Comparison of ENCODE assay signal across 28 cellular contexts in the genomic region with DNA sequence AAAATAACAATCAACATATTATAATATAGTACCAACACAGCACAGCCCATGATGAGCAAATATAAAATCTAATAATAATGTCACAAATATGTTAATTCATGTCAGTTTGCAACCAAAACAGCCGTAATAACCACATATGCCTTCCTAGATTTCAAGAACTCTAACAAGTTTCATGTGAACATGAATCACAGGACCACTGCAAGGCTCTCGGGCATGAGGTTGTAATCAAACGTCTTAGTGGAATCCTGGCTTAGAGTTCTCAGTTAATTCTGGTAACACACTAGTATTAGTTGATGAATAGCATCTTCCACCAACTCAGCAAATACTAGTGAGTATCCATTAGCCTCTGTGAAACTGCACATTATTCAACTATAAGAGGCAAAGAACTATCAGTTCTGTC.
"Had no signal": no experiment of that assay in that cellular context is flagged by ENCODE, and none has a peak within 500 bp of the region (broad histone marks: within the 10 kb centered on the region; RNA-seq: fewer than 3 reads in every experiment).

No MANE protein-coding gene starts in this region.

- H3K4me3 ChIP-seq: body of pancreas, esophagus muscularis mucosa, gastroesophageal sphincter, heart right ventricle had no signal

- DNase-seq: activated CD4-positive, alpha-beta memory T cell treated with anti-CD3 and anti-CD28 coated beads, Interleukin-2, amount 10 ng/mL, durations not matched to agents 7 days and 5 days; activated CD4-positive, alpha-beta T cell treated with anti-CD3 and anti-CD28 coated beads for 36 hours; activated CD4-positive, alpha-beta T cell treated with anti-CD3 and anti-CD28 coated beads, Interleukin-2, amount 10 ng/mL, durations not matched to agents 24 days and 14 days; activated CD4-positive, CD25-positive, alpha-beta regulatory T cell; activated CD4-positive, CD25-positive, alpha-beta regulatory T cell treated with anti-CD3 and anti-CD28 coated beads, Interleukin-2, amount 50 U/mL, for 72 hours; activated CD8-positive, alpha-beta memory T cell treated with anti-CD3 and anti-CD28 coated beads for 24 hours; activated effector memory CD4-positive, alpha-beta T cell treated with Interleukin-2 at 50 U/mL for 16 hours; activated gamma-delta T cell treated with Interleukin-2 at 50 U/mL for 16 hours; activated naive CD4-positive, alpha-beta T cell treated with anti-CD3 and anti-CD28 coated beads, Interleukin-2, amount 50 U/mL, for 16 hours; activated naive CD4-positive, alpha-beta T cell treated with Interleukin-2 at 50 U/mL for 16 hours; activated T-cell treated with anti-CD3 and anti-CD28 coated beads, Interleukin-2, amount 50 U/mL, for 4 hours; amniotic stem cell; anterior cingulate cortex; body of pancreas; caudate nucleus; cortex of kidney; dermis blood vessel endothelial cell; effector CD4-positive, alpha-beta T cell; effector memory CD8-positive, alpha-beta T cell; erythroblast; foreskin melanocyte; heart right ventricle; T-helper 2 cell had no signal

- H3K27ac Mint-ChIP-seq: activated CD4-positive, alpha-beta memory T cell treated with anti-CD3 and anti-CD28 coated beads, Interleukin-2, amount 10 ng/mL, durations not matched to agents 7 days and 5 days; activated CD4-positive, alpha-beta T cell treated with anti-CD3 and anti-CD28 coated beads for 36 hours; activated CD4-positive, alpha-beta T cell treated with anti-CD3 and anti-CD28 coated beads, Interleukin-2, amount 10 ng/mL, durations not matched to agents 24 days and 14 days; activated naive CD8-positive, alpha-beta T cell; activated T-helper 17 cell treated with anti-CD3 and anti-CD28 coated beads, Interleukin-2, amount 50 U/mL, for 72 hours; effector memory CD8-positive, alpha-beta T cell had no signal

- H3K27me3 Mint-ChIP-seq: activated CD4-positive, alpha-beta memory T cell treated with anti-CD3 and anti-CD28 coated beads, Interleukin-2, amount 10 ng/mL, durations not matched to agents 7 days and 5 days; activated CD4-positive, alpha-beta T cell treated with anti-CD3 and anti-CD28 coated beads for 36 hours; activated CD4-positive, alpha-beta T cell treated with anti-CD3 and anti-CD28 coated beads, Interleukin-2, amount 10 ng/mL, durations not matched to agents 24 days and 14 days; activated naive CD8-positive, alpha-beta T cell; activated T-helper 17 cell treated with anti-CD3 and anti-CD28 coated beads, Interleukin-2, amount 50 U/mL, for 72 hours; effector memory CD8-positive, alpha-beta T cell had no signal

- H3K9me3 ChIP-seq: body of pancreas, esophagus muscularis mucosa, gastroesophageal sphincter, heart right ventricle had no signal

- H3K4me1 Mint-ChIP-seq: activated CD4-positive, alpha-beta memory T cell treated with anti-CD3 and anti-CD28 coated beads, Interleukin-2, amount 10 ng/mL, durations not matched to agents 7 days and 5 days; activated CD4-positive, alpha-beta T cell treated with anti-CD3 and anti-CD28 coated beads for 36 hours; activated CD4-positive, alpha-beta T cell treated with anti-CD3 and anti-CD28 coated beads, Interleukin-2, amount 10 ng/mL, durations not matched to agents 24 days and 14 days; activated T-helper 17 cell treated with anti-CD3 and anti-CD28 coated beads, Interleukin-2, amount 50 U/mL, for 72 hours had no signal

- ATAC-seq: activated CD4-positive, alpha-beta T cell treated with anti-CD3 and anti-CD28 coated beads for 36 hours; activated T-cell treated with anti-CD3 and anti-CD28 coated beads, Interleukin-2, amount 50 U/mL, for 4 hours; activated T-helper 17 cell treated with anti-CD3 and anti-CD28 coated beads, Interleukin-2, amount 50 U/mL, for 72 hours; body of pancreas; effector memory CD8-positive, alpha-beta T cell; gastroesophageal sphincter; heart right ventricle had no signal

- FAIRE-seq: colon had no signal

- H3K9me3 Mint-ChIP-seq: activated CD4-positive, alpha-beta T cell treated with anti-CD3 and anti-CD28 coated beads, Interleukin-2, amount 10 ng/mL, durations not matched to agents 24 days and 14 days had no signal

- H3K27ac ChIP-seq: body of pancreas, esophagus muscularis mucosa, gastroesophageal sphincter, heart right ventricle had no signal

- H3K27me3 ChIP-seq: body of pancreas, esophagus muscularis mucosa, gastroesophageal sphincter, heart right ventricle had no signal

- H3K36me3 ChIP-seq: esophagus muscularis mucosa, gastroesophageal sphincter, heart right ventricle had no signal

- H3K36me3 Mint-ChIP-seq: activated naive CD8-positive, alpha-beta T cell had no signal

- H3K4me3 Mint-ChIP-seq: activated CD4-positive, alpha-beta memory T cell treated with anti-CD3 and anti-CD28 coated beads, Interleukin-2, amount 10 ng/mL, durations not matched to agents 7 days and 5 days; activated CD4-positive, alpha-beta T cell treated with anti-CD3 and anti-CD28 coated beads for 36 hours; activated CD4-positive, alpha-beta T cell treated with anti-CD3 and anti-CD28 coated beads, Interleukin-2, amount 10 ng/mL, durations not matched to agents 24 days and 14 days; activated naive CD8-positive, alpha-beta T cell; activated T-cell treated with anti-CD3 and anti-CD28 coated beads, Interleukin-2, amount 50 U/mL, for 4 hours; activated T-helper 17 cell treated with anti-CD3 and anti-CD28 coated beads, Interleukin-2, amount 50 U/mL, for 72 hours; effector memory CD8-positive, alpha-beta T cell had no signal

- H3K4me1 ChIP-seq: esophagus muscularis mucosa, gastroesophageal sphincter had no signal
